8 cellular contexts compared by ENCODE assay signal in genomic region chr2:207166349-207167128, GRCh38. TPM values are rescaled to one million over a fixed set of nuclear protein-coding genes. Genes with fewer than 3 reads are reported as not detected.
DNase-seq lines count a peak whose midpoint lies in the region; ATAC-seq and TF ChIP-seq lines count a peak whose summit lies in the region.

No MANE protein-coding gene starts in this region.

- CTCF ChIA-PET in Panc1 (lab: Charles Lee): interaction anchor here (0.5 to 0.6 kb wide), 2 partner anchors 10 to 114 kb away, joined by 3 to 9 read pairs; no protein-coding TSS in a partner anchor

- peak overlapping the region; percentile 95 to 100 (median 98) for H3K27ac Mint-ChIP-seq in naive thymus-derived CD8-positive, alpha-beta T cell

- H3K9ac ChIP-seq in subcutaneous abdominal adipose tissue (ENCODE audit: low read length in 5 of 5): peak overlapping the region; percentile 57 to 98 (median 89)

- BruUV-seq in Panc1 (replicated peaks; lab: Mats Ljungman, UMichigan): no TSS peak

- H3K4me3 Mint-ChIP-seq in naive thymus-derived CD8-positive, alpha-beta T cell: peak overlapping the region; percentile 91 to 99 (median 96)

- no peaks in the 10 kb centered on the region for H3K36me3 Mint-ChIP-seq in naive thymus-derived CD8-positive, alpha-beta T cell

- H3K9me3 ChIP-seq in Panc1 (ENCODE audit: control insufficient read depth, insufficient read depth, low read depth, low read length) (no peaks in the 10 kb centered on the region), subcutaneous abdominal adipose tissue (ENCODE audit: control insufficient read depth in 5 of 5, low read length in 5 of 5) (no peaks in the 10 kb centered on the region)

- H3K27me3 ChIP-seq in HL-60 (ENCODE audit: insufficient read depth, poor library complexity, severe bottlenecking) (no peaks in the 10 kb centered on the region), Panc1 (ENCODE audit: control insufficient read depth, insufficient read depth, low read length) (no peaks in the 10 kb centered on the region), subcutaneous abdominal adipose tissue (ENCODE audit: control insufficient read depth in 5 of 5, insufficient read depth in 4 of 5, low read length in 5 of 5) (no peaks in the 10 kb centered on the region)

- no peaks in the 10 kb centered on the region for H3K27me3 Mint-ChIP-seq in naive thymus-derived CD8-positive, alpha-beta T cell

- in situ Hi-C loops in Panc1 (cut with HindIII; ENCODE audit: low pct_unique_long_range_greater_than_20kb, low sequenced_read_pairs): no loop called here

- no peak for TF ChIP-seq CTCF in HL-60 (IDR thresholded peaks at IDR 0.05; ENCODE audit: insufficient read depth, low read length)
- peak; percentile 56 for TF ChIP-seq CTCF in Panc1 (IDR thresholded peaks at IDR 0.05)

- DNase-seq in DMS114 treated with DMSO at 0.1 percent for 48 hours (lab: John Stamatoyannopoulos, UW; ENCODE audit: unreplicated experiment): peak; percentile 43
- peak; percentile 56 to 79 for DNase-seq in HL-60 (ENCODE audit: low read depth in 1 of 2, low spot score in 1 of 2)
- no peak for DNase-seq in Panc1 (ENCODE audit: low read depth, low spot score)
- peak; percentile 43 for DNase-seq in activated T-helper 9 cell treated with anti-CD3 and anti-CD28 coated beads, Interleukin-2, amount 50 U/mL, for 16 hours (ENCODE audit: low read depth)
- peak; percentile 76 for DNase-seq in fibroblast of peridontal ligament (ENCODE audit: extremely low read depth)
- peak; percentile 61 to 89 (median 71) for DNase-seq in naive thymus-derived CD8-positive, alpha-beta T cell

- peaks cover 24 to 54% (median 38%) of the 10 kb centered on the region in 4 donors for H3K4me1 Mint-ChIP-seq in naive thymus-derived CD8-positive, alpha-beta T cell

- intact Hi-C loops in Panc1 (cut with micrococcal nuclease; ENCODE audit: unreplicated experiment): loop anchor here (5.0 to 10.0 kb wide), 2 partner anchors 184 to 362 kb away; no protein-coding TSS in a partner anchor

- POLR2A ChIA-PET in Panc1 (lab: Charles Lee): interaction anchor here (0.5 to 0.7 kb wide), 3 partner anchors 13 to 665 kb away, joined by 3 to 4 read pairs (median 3); no protein-coding TSS in a partner anchor
- POLR2A ChIA-PET in naive thymus-derived CD8-positive, alpha-beta T cell (lab: Charles Lee): interaction anchor here (0.5 to 8.1 kb wide), 48 partner anchors 8 to 1081 kb away, joined by 3 to 399 read pairs (median 4); partner anchors contain the start of genes CCNYL1, CREB1, FASTKD2 and INO80D

- no peaks in the 10 kb centered on the region for H3K36me3 ChIP-seq in Panc1 (ENCODE audit: control insufficient read depth, insufficient read depth, low read length)
- no peaks in the 10 kb centered on the region for H3K36me3 ChIP-seq in subcutaneous abdominal adipose tissue (ENCODE audit: control insufficient read depth in 5 of 5, insufficient read depth in 5 of 5, low read length in 5 of 5)

- ATAC-seq in GM21367 (IDR thresholded peaks at IDR 0.05; ENCODE audit: unreplicated experiment): peak; percentile 37
- ATAC-seq in Panc1: peak; percentile 69
- ATAC-seq in naive thymus-derived CD8-positive, alpha-beta T cell: peak; percentile 55 to 58

- H3K4me1 ChIP-seq in Panc1 (ENCODE audit: control insufficient read depth, insufficient read depth, low read length) (peaks cover 26% of the 10 kb centered on the region), subcutaneous abdominal adipose tissue (ENCODE audit: control insufficient read depth in 5 of 5, insufficient read depth in 5 of 5, low read length in 5 of 5) (peaks cover 7 to 61% (median 44%) of the 10 kb centered on the region in 5 donors)

- peak overlapping the region; percentile 98 for H3K27ac ChIP-seq in HL-60 (replicated peaks)
- H3K27ac ChIP-seq in Panc1 (ENCODE audit: low read length): peak overlapping the region; percentile 87
- H3K27ac ChIP-seq in subcutaneous abdominal adipose tissue (ENCODE audit: low read depth, low read length): peak overlapping the region; percentile 99

- H3K4me3 ChIP-seq in HL-60 (replicated peaks; ENCODE audit: insufficient read depth, low read length) (peak overlapping the region; percentile 39), Panc1 (ENCODE audit: low read depth in 2 of 2, low read length in 2 of 2) (peak overlapping the region; percentile 72 to 74), subcutaneous abdominal adipose tissue (ENCODE audit: low read depth in 1 of 5, low read length in 5 of 5) (peak overlapping the region; percentile 76 to 94 (median 79))

- H3K9me3 Mint-ChIP-seq in naive thymus-derived CD8-positive, alpha-beta T cell: peaks cover 0 to 4% (median 0%) of the 10 kb centered on the region in 9 donors

RNA-seq across cellular contexts. Expression of gene KLF7, which starts 0.8 kb away (rescaled TPM):
- 17.1 TPM for total RNA-seq in Panc1 (2021; ENCODE audit: unreplicated experiment)
- polyA plus RNA-seq in Panc1 (2012; ENCODE audit: insufficient read length): 9.4 TPM
- 10 to 100 TPM; 79.5 to 89.2 TPM for total RNA-seq in naive thymus-derived CD8-positive, alpha-beta T cell
- polyA plus RNA-seq in naive thymus-derived CD8-positive, alpha-beta T cell: 10 to 100 TPM; 15.2 to 29.6 (median 16.3) TPM
